Comparison of ENCODE assay signal across 20 cellular contexts in the genomic region with DNA sequence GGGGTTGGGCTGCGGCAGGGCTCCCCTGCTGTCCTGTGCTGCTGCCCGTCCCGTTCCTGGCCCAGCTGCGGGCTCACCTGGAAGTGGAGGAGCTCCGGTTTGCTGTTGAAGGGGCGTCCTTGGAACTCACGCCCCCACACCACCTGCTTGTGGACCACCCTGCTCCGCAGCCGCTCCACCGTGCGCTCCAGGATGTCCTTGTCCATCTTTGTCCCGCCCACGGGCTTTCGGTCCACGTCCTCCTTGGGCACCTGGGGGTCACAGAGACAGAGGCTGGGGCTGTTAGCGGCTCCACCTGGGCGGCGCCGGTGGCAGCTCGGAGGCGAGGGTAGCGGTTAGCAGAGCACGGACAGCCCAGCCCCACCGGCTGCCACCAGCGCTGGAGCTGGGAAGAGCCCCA. TPM values are rescaled to one million over a fixed set of nuclear protein-coding genes. Genes with fewer than 3 reads are reported as not detected.
A peak's percentile ranks its signal among the peaks of the same experiment; 100 is the strongest.
DNase-seq lines count a peak whose midpoint lies in the region; ATAC-seq and TF ChIP-seq lines count a peak whose summit lies in the region.
"Had no signal": no experiment of that assay in that cellular context is flagged by ENCODE, and none has a peak within 500 bp of the region (broad histone marks: within the 10 kb centered on the region; RNA-seq: fewer than 3 reads in every experiment).

No MANE protein-coding gene starts in this region.

- H3K27ac ChIP-seq in BLaER1 (no peak overlapping the region), neuronal stem cell (replicated peaks; ENCODE audit: low read length) (no peak overlapping the region)
- no peak overlapping the region for H3K27ac ChIP-seq in BLaER1 treated with 17β-estradiol and CSF1 and Interleukin-3, amounts not matched to agents 10 nM and 100 nM

- H3K4me2 ChIP-seq in BLaER1: peak overlapping the region; percentile 36; the same call in 1 of the 2 replicates
- peak overlapping the region in 8 of 11 experiments; percentile 10 to 49 (median 30); a peak in 2 of 22 replicates for H3K4me2 ChIP-seq in BLaER1 treated with 17β-estradiol and CSF1 and Interleukin-3, amounts not matched to agents 10 nM and 100 nM
- no peak overlapping the region for H3K4me2 ChIP-seq in neuronal stem cell (ENCODE audit: insufficient read depth, low read length, poor library complexity, severe bottlenecking)

- H4K8ac ChIP-seq in neuronal stem cell (ENCODE audit: low read depth, low read length): no peak overlapping the region

- no peak overlapping the region for H2BK120ac ChIP-seq in neuronal stem cell (ENCODE audit: low read depth, low read length)

- H4K20me1 ChIP-seq in BLaER1: no peaks in the 10 kb centered on the region
- H4K20me1 ChIP-seq in BLaER1 treated with 17β-estradiol and CSF1 and Interleukin-3, amounts not matched to agents 10 nM and 100 nM: peaks cover 0 to 11% (median 0%) of the 10 kb centered on the region in 11 experiments; a peak in 3 of 22 replicates

- H3K9me3 ChIP-seq in BLaER1: no peaks in the 10 kb centered on the region
- H3K9me3 ChIP-seq in BLaER1 treated with 17β-estradiol and CSF1 and Interleukin-3, amounts not matched to agents 10 nM and 100 nM (replicated peaks in 1 of 11): no peaks in the 10 kb centered on the region
- H3K9me3 ChIP-seq in neuronal stem cell (replicated peaks in 1 of 2; ENCODE audit: control insufficient read depth in 2 of 2, insufficient read depth in 1 of 2, low read depth in 1 of 2, low read length in 2 of 2): no peaks in the 10 kb centered on the region

- H4K91ac ChIP-seq in neuronal stem cell (ENCODE audit: low read depth, low read length, poor library complexity): no peak overlapping the region

- no CpG with 5 or more reads among the region's 25 CpGs for WGBS in neuronal stem cell (ENCODE audit: extremely low coverage in 2 of 2, insufficient read length in 2 of 2, insufficient replicate concordance in 1 of 2), 2 donors

- H3K36me3 Mint-ChIP-seq in chondrocyte (ENCODE audit: low read depth): no peaks in the 10 kb centered on the region
- H3K36me3 Mint-ChIP-seq: CD14-positive monocyte had no signal

- no peak overlapping the region for H3K27ac Mint-ChIP-seq in chondrocyte (ENCODE audit: unreplicated experiment)
- H3K27ac Mint-ChIP-seq: CD14-positive monocyte; CD4-positive, alpha-beta T cell; CD8-positive, alpha-beta memory T cell had no signal

- peaks cover 3% of the 10 kb centered on the region for H3K79me1 ChIP-seq in neuronal stem cell (ENCODE audit: low read depth, low read length)

- no peak overlapping the region for H2BK15ac ChIP-seq in neuronal stem cell (ENCODE audit: low read length)

- peak overlapping the region; percentile 70 for H3K18ac ChIP-seq in neuronal stem cell (ENCODE audit: low read length)

- H3K4me3 ChIP-seq in BLaER1: no peak overlapping the region
- H3K4me3 ChIP-seq in BLaER1 treated with 17β-estradiol and CSF1 and Interleukin-3, amounts not matched to agents 10 nM and 100 nM: no peak overlapping the region
- no peak overlapping the region for H3K4me3 ChIP-seq in neuronal stem cell (ENCODE audit: low read length in 2 of 2)
- H3K4me3 ChIP-seq: GM12878 had no signal

- TF ChIP-seq CTCF in chondrocyte (IDR thresholded peaks at IDR 0.05): no peak

- DNase-seq in chondrocyte (ENCODE audit: low spot score) (peak; percentile 78), neuronal stem cell (ENCODE audit: low spot score) (no peak), NCI-H1048 (lab: John Stamatoyannopoulos, UW) (no peak)
- DNase-seq: CD4-positive, alpha-beta T cell; CD8-positive, alpha-beta memory T cell; DMS 273 treated with DMSO at 0.1 percent for 48 hours; DMS79; EL; GDM1; GOT3; H7; HCEC 1CT had no signal

- H2BK5ac ChIP-seq in neuronal stem cell (ENCODE audit: low read length): no peak overlapping the region

- H3K4ac ChIP-seq in neuronal stem cell (ENCODE audit: low read length): no peak overlapping the region

- no peak overlapping the region for H3K4me3 Mint-ChIP-seq in chondrocyte (ENCODE audit: unreplicated experiment)
- H3K4me3 Mint-ChIP-seq: CD14-positive monocyte; CD4-positive, alpha-beta T cell; CD8-positive, alpha-beta memory T cell had no signal

- no peaks in the 10 kb centered on the region for H3K36me3 ChIP-seq in BLaER1
- no peaks in the 10 kb centered on the region for H3K36me3 ChIP-seq in BLaER1 treated with 17β-estradiol and CSF1 and Interleukin-3, amounts not matched to agents 10 nM and 100 nM
- H3K36me3 ChIP-seq in neuronal stem cell (replicated peaks in 1 of 2; ENCODE audit: control insufficient read depth in 2 of 2, insufficient read depth in 2 of 2, low read length in 2 of 2): no peaks in the 10 kb centered on the region

- no peak overlapping the region for H3K14ac ChIP-seq in neuronal stem cell (ENCODE audit: low read length)

- no peak overlapping the region for H3K9ac ChIP-seq in BLaER1
- no peak overlapping the region for H3K9ac ChIP-seq in BLaER1 treated with 17β-estradiol and CSF1 and Interleukin-3, amounts not matched to agents 10 nM and 100 nM
- H3K9ac ChIP-seq in neuronal stem cell (ENCODE audit: low read depth, low read length, poor library complexity): no peak overlapping the region

- H3K4me1 ChIP-seq in BLaER1 (peaks cover 52% of the 10 kb centered on the region), neuronal stem cell (ENCODE audit: control insufficient read depth in 2 of 2, insufficient read depth in 1 of 2, low read depth in 1 of 2, low read length in 2 of 2) (peaks cover 0 to 4% of the 10 kb centered on the region in 2 donors)
- peaks cover 38 to 60% (median 45%) of the 10 kb centered on the region in 10 experiments for H3K4me1 ChIP-seq in BLaER1 treated with 17β-estradiol and CSF1 and Interleukin-3, amounts not matched to agents 10 nM and 100 nM

- ATAC-seq in GM19452 (IDR thresholded peaks at IDR 0.05; ENCODE audit: unreplicated experiment): no peak
- ATAC-seq: GM12878 had no signal

- H3K23ac ChIP-seq in neuronal stem cell (ENCODE audit: low read depth, low read length, poor library complexity): peak overlapping the region; percentile 20

- peak overlapping the region; percentile 68 for H2AK5ac ChIP-seq in neuronal stem cell (ENCODE audit: low read depth, low read length)

- H3K27me3 ChIP-seq in BLaER1 (peaks cover 15% of the 10 kb centered on the region; the same call in 1 of the 2 replicates), neuronal stem cell (ENCODE audit: control insufficient read depth in 3 of 3, insufficient read depth in 3 of 3, low read depth in 1 of 3, low read length in 3 of 3) (peaks cover 0 to 26% (median 0%) of the 10 kb centered on the region in 3 experiments)
- H3K27me3 ChIP-seq in BLaER1 treated with 17β-estradiol and CSF1 and Interleukin-3, amounts not matched to agents 10 nM and 100 nM: peaks cover 8 to 21% (median 17%) of the 10 kb centered on the region in 11 experiments; a peak in 19 of 22 replicates

- H3K27me3 Mint-ChIP-seq in chondrocyte (ENCODE audit: low read depth): peaks cover 35% of the 10 kb centered on the region

- no peak overlapping the region for H2BK12ac ChIP-seq in neuronal stem cell (ENCODE audit: low read length)

- H3K4me1 Mint-ChIP-seq in chondrocyte (ENCODE audit: low read depth): peaks cover 3% of the 10 kb centered on the region
- H3K4me1 Mint-ChIP-seq: CD14-positive monocyte; CD8-positive, alpha-beta memory T cell had no signal

- no peak overlapping the region for H2AFZ ChIP-seq in neuronal stem cell (ENCODE audit: low read length)

- H3K9me3 Mint-ChIP-seq in chondrocyte (ENCODE audit: low read depth): peaks cover 2% of the 10 kb centered on the region
- H3K9me3 Mint-ChIP-seq: CD4-positive, alpha-beta T cell had no signal

RNA-seq across cellular contexts. Expression of a gene that starts 38.8 kb away (rescaled TPM):
- not detected in 3 replicates for total RNA-seq in chondrocyte
- 0.31 TPM for polyA plus RNA-seq in neuronal stem cell (2013, experiment 1 of 2)
- polyA plus RNA-seq in neuronal stem cell (2013, experiment 2 of 2): 0.22 TPM
- total RNA-seq: A172; A673; CD4-positive, alpha-beta T cell; CD8-positive, alpha-beta memory T cell; GM12878; H7 had no signal
- polyA plus RNA-seq: BJ; CD14-positive monocyte; CD8-positive, alpha-beta memory T cell had no signal

RNA-seq across cellular contexts. Expression of a gene that starts 45.7 kb away (rescaled TPM):
- 0.67 to 0.90 TPM (median 0.68 TPM) in 3 replicates for total RNA-seq in chondrocyte
- 7.3 TPM for polyA plus RNA-seq in neuronal stem cell (2013, experiment 1 of 2)
- polyA plus RNA-seq in neuronal stem cell (2013, experiment 2 of 2): 7.1 TPM
- total RNA-seq: A172 had no signal
- polyA plus RNA-seq: CD14-positive monocyte had no signal

RNA-seq across cellular contexts. Expression of a gene that starts 49.8 kb away (rescaled TPM):
- 2.1 to 2.3 TPM (median 2.1 TPM) in 3 replicates for total RNA-seq in chondrocyte
- polyA plus RNA-seq in neuronal stem cell (2013, experiment 1 of 2): 0.07 TPM
- 0.08 TPM for polyA plus RNA-seq in neuronal stem cell (2013, experiment 2 of 2)
- total RNA-seq: A172 had no signal
- polyA plus RNA-seq: CD14-positive monocyte; CD8-positive, alpha-beta memory T cell had no signal

RNA-seq across cellular contexts. Expression of a gene that starts 54.3 kb away (rescaled TPM):
- total RNA-seq in chondrocyte: not detected in 3 replicates
- 0.08 TPM for polyA plus RNA-seq in neuronal stem cell (2013, experiment 1 of 2)
- polyA plus RNA-seq in neuronal stem cell (2013, experiment 2 of 2): 0.04 TPM
- total RNA-seq: A673; CD8-positive, alpha-beta memory T cell; GM12878 had no signal
- polyA plus RNA-seq: BJ; CD14-positive monocyte; CD8-positive, alpha-beta memory T cell; GM12878 had no signal
